In genomic region chrX:48728653-48729052, GRCh38 we compare ENCODE assay signal across 2 cellular contexts.
TF ChIP-seq lines count a peak whose summit lies in the region.

No MANE protein-coding gene starts in this region.

TF ChIP-seq in A549, 52 proteins besides CTCF, POLR2A, EP300 and RAD21 (continued from another document):
- no peak for TF ChIP-seq CHD2 (IDR thresholded peaks at IDR 0.05; ENCODE audit: low read length, partially characterized antibody)
- TF ChIP-seq BCL3 (IDR thresholded peaks at IDR 0.05), result no peak
- no peak for TF ChIP-seq KDM1A (IDR thresholded peaks at IDR 0.05; ENCODE audit: low read depth)
- TF ChIP-seq ZSCAN20 (CRISPR knock-in tag; IDR thresholded peaks at IDR 0.05), result no peak
- no peak for TF ChIP-seq MYC (IDR thresholded peaks at IDR 0.05; ENCODE audit: borderline replicate concordance, low read length)
- no peak for TF ChIP-seq RCOR1 (IDR thresholded peaks at IDR 0.05; ENCODE audit: low read depth, low read length)
- TF ChIP-seq, protein P1, sequence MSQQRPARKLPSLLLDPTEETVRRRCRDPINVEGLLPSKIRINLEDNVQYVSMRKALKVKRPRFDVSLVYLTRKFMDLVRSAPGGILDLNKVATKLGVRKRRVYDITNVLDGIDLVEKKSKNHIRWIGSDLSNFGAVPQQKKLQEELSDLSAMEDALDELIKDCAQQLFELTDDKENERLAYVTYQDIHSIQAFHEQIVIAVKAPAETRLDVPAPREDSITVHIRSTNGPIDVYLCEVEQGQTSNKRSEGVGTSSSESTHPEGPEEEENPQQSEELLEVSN (IDR thresholded peaks at IDR 0.05; ENCODE audit: borderline replicate concordance, low read depth), result no peak
- TF ChIP-seq MAFK (IDR thresholded peaks at IDR 0.05; ENCODE audit: partially characterized antibody), result no peak
- TF ChIP-seq SMC3 (IDR thresholded peaks at IDR 0.05), result no peak
- TF ChIP-seq ZC3H11A (IDR thresholded peaks at IDR 0.05), result no peak
- TF ChIP-seq NFE2L2 (conservative IDR thresholded peaks at IDR 0.05; ENCODE audit: low read length), result no peak
- TF ChIP-seq POLR2AphosphoS2 (conservative IDR thresholded peaks at IDR 0.05; ENCODE audit: low read length), result no peak
- TF ChIP-seq CBX8 (IDR thresholded peaks at IDR 0.05), result no peak
- no peak for TF ChIP-seq HOXB5 (CRISPR knock-in tag; IDR thresholded peaks at IDR 0.05)
- TF ChIP-seq, protein P2, sequence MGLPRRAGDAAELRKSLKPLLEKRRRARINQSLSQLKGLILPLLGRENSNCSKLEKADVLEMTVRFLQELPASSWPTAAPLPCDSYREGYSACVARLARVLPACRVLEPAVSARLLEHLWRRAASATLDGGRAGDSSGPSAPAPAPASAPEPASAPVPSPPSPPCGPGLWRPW (IDR thresholded peaks at IDR 0.05), result no peak
- no peak for TF ChIP-seq FOSL2 (IDR thresholded peaks at IDR 0.05)
- no peak for TF ChIP-seq FOSL2 (CRISPR knock-in tag; IDR thresholded peaks at IDR 0.05)

TF ChIP-seq in GM12891, 5 proteins besides CTCF, POLR2A, EP300 and RAD21 (continued from another document):
- TF ChIP-seq POU2F2 (IDR thresholded peaks at IDR 0.05; ENCODE audit: low read depth, low read length), result no peak
- TF ChIP-seq SPI1 (IDR thresholded peaks at IDR 0.05; ENCODE audit: low read depth, low read length), result no peak
TF ChIP-seq in GM12891: peak in this region for 0.
